ENCODE assay signal across 7 cellular contexts in genomic region chr9:125829743-125830142, GRCh38.
A peak's percentile ranks its signal among the peaks of the same experiment; 100 is the strongest.
DNase-seq lines count a peak whose midpoint lies in the region; ATAC-seq and TF ChIP-seq lines count a peak whose summit lies in the region.

No MANE protein-coding gene starts in this region.

- intact Hi-C loops in left lung (cut with DNase I), result no loop called here

- peak overlapping the region; percentile 83 for H3K27ac Mint-ChIP-seq in activated naive CD8-positive, alpha-beta T cell treated with anti-CD3 and anti-CD28 coated beads for 36 hours

- no peaks in the 10 kb centered on the region for H3K36me3 ChIP-seq in left lung

- no peak for TF ChIP-seq CTCF in left lung (IDR thresholded peaks at IDR 0.05)

- H3K4me3 ChIP-seq in left lung, result peak overlapping the region in 1 of 2 donors; percentile 26

- peak; percentile 37 for ATAC-seq in GM21367 (IDR thresholded peaks at IDR 0.05; ENCODE audit: unreplicated experiment)
- peak; percentile 54 for ATAC-seq in left lung

- peak; percentile 45 for DNase-seq in activated naive CD8-positive, alpha-beta T cell treated with anti-CD3 and anti-CD28 coated beads for 36 hours
- no peak for DNase-seq in left lung
- peak; percentile 19 for DNase-seq in stimulated activated CD8-positive, alpha-beta memory T cell treated with anti-CD3 and anti-CD28 coated beads, Interleukin-4, amount 100 ng/mL, for 24 hours (ENCODE audit: low read depth)
- DNase-seq in COLO668 (lab: John Stamatoyannopoulos, UW; ENCODE audit: unreplicated experiment), result no peak
- DNase-seq in NCI-H748 treated with DMSO at 0.1 percent for 48 hours (lab: John Stamatoyannopoulos, UW), result no peak

- no peaks in the 10 kb centered on the region for H3K9me3 ChIP-seq in left lung

- H3K27ac ChIP-seq in left lung, result no peak overlapping the region

- H3K4me1 ChIP-seq in left lung, result peaks cover 0 to 12% of the 10 kb centered on the region in 2 donors

- H3K9me3 Mint-ChIP-seq in activated naive CD8-positive, alpha-beta T cell treated with anti-CD3 and anti-CD28 coated beads for 36 hours, result no peaks in the 10 kb centered on the region

- peak overlapping the region; percentile 77 for H3K4me3 Mint-ChIP-seq in activated naive CD8-positive, alpha-beta T cell treated with anti-CD3 and anti-CD28 coated beads for 36 hours

- H3K36me3 Mint-ChIP-seq in activated naive CD8-positive, alpha-beta T cell treated with anti-CD3 and anti-CD28 coated beads for 36 hours, result peaks cover 7% of the 10 kb centered on the region

- H3K4me1 Mint-ChIP-seq in activated naive CD8-positive, alpha-beta T cell treated with anti-CD3 and anti-CD28 coated beads for 36 hours, result peaks cover 29% of the 10 kb centered on the region

- H3K27me3 ChIP-seq in left lung, result no peaks in the 10 kb centered on the region

- no peaks in the 10 kb centered on the region for H3K27me3 Mint-ChIP-seq in activated naive CD8-positive, alpha-beta T cell treated with anti-CD3 and anti-CD28 coated beads for 36 hours

TF ChIP-seq in PFSK-1, 5 proteins besides CTCF, POLR2A, EP300 and RAD21:
- TF ChIP-seq SIN3A (IDR thresholded peaks at IDR 0.05; ENCODE audit: borderline replicate concordance, insufficient read depth, low read length), result peak; percentile 43; the same call in 1 of the 2 replicates
- TF ChIP-seq, protein P1, sequence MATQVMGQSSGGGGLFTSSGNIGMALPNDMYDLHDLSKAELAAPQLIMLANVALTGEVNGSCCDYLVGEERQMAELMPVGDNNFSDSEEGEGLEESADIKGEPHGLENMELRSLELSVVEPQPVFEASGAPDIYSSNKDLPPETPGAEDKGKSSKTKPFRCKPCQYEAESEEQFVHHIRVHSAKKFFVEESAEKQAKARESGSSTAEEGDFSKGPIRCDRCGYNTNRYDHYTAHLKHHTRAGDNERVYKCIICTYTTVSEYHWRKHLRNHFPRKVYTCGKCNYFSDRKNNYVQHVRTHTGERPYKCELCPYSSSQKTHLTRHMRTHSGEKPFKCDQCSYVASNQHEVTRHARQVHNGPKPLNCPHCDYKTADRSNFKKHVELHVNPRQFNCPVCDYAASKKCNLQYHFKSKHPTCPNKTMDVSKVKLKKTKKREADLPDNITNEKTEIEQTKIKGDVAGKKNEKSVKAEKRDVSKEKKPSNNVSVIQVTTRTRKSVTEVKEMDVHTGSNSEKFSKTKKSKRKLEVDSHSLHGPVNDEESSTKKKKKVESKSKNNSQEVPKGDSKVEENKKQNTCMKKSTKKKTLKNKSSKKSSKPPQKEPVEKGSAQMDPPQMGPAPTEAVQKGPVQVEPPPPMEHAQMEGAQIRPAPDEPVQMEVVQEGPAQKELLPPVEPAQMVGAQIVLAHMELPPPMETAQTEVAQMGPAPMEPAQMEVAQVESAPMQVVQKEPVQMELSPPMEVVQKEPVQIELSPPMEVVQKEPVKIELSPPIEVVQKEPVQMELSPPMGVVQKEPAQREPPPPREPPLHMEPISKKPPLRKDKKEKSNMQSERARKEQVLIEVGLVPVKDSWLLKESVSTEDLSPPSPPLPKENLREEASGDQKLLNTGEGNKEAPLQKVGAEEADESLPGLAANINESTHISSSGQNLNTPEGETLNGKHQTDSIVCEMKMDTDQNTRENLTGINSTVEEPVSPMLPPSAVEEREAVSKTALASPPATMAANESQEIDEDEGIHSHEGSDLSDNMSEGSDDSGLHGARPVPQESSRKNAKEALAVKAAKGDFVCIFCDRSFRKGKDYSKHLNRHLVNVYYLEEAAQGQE (IDR thresholded peaks at IDR 0.05; ENCODE audit: insufficient read depth in 1 of 2, low read depth in 2 of 2, low read length in 2 of 2), result no peak

Comparison
In these comparisons a context has a peak if more than half of its experiments do, and no peak if none do; other contexts are left out.
1. DNase-seq: peak in activated naive CD8-positive, alpha-beta T cell treated with anti-CD3 and anti-CD28 coated beads for 36 hours (single experiment) and stimulated activated CD8-positive, alpha-beta memory T cell treated with anti-CD3 and anti-CD28 coated beads, Interleukin-4, amount 100 ng/mL, for 24 hours (single experiment); none in left lung (0 of 2), COLO668 (single experiment) and NCI-H748 treated with DMSO at 0.1 percent for 48 hours (single experiment).